ENCODE assay signal across 8 cellular contexts in the genomic region with DNA sequence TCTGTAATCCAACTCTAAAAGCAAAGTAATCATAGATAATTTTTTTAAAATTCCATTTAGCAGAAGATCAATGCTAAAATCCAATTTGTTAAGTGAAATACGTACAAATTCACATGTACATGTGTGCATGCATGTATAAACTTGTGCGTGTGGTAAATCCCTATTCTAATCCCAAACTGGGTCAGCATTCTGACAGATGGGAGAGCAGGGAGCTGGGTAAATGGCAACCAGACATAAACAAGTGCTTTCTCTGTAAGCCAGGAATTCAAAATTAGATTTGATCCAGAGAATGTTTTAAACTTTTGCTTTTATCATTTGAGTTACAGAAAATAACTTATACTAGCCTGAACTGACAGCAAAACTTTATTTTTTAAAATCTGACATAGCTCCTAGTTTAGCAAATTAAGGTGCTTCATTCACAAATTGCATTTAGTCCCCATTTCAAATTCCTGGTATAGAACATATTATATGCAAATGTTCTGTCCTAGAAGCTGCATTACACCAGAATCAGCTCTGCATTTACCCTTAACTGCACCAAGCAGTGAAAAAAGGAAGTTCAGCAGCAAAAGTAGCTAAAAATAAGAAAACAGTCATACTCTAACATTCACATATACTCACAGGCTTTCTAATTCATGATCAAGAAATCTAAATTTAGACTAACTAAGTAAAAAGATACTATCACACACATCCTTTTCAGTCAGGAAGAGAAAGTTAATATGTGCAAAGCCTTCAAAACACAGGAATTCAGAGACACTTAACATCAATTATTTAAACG. TPM values are rescaled to one million over a fixed set of nuclear protein-coding genes. Genes with fewer than 3 reads are reported as not detected.
DNase-seq lines count a peak whose midpoint lies in the region; ATAC-seq lines count a peak whose summit lies in the region.

No MANE protein-coding gene starts in this region.

- no peaks in the 10 kb centered on the region for H3K9me3 Mint-ChIP-seq in immature natural killer cell

- ATAC-seq in GM19023 (IDR thresholded peaks at IDR 0.05; ENCODE audit: unreplicated experiment) = peak; percentile 97
- ATAC-seq in HG02763 (IDR thresholded peaks at IDR 0.05; ENCODE audit: unreplicated experiment) = peak; percentile 81

- no peaks in the 10 kb centered on the region for H3K27me3 ChIP-seq in H7 (ENCODE audit: control insufficient read depth, insufficient read depth, low read length)

- H3K36me3 Mint-ChIP-seq in immature natural killer cell = peaks cover 0 to 3% (median 0%) of the 10 kb centered on the region in 3 donors

- peak overlapping the region in 3 of 5 donors; percentile 9 to 45 (median 22) for H3K4me3 Mint-ChIP-seq in immature natural killer cell

- peaks cover 37 to 74% of the 10 kb centered on the region in 2 donors for H3K4me1 Mint-ChIP-seq in immature natural killer cell

- H3K27me3 Mint-ChIP-seq in immature natural killer cell (ENCODE audit: low read depth in 3 of 3) = peaks cover 0 to 2% (median 0%) of the 10 kb centered on the region in 3 donors

- H3K4me3 ChIP-seq in H7 (ENCODE audit: insufficient read depth, low read depth, low read length) = no peak overlapping the region

- peak overlapping the region in 3 of 6 donors; percentile 24 to 45 (median 31) for H3K27ac Mint-ChIP-seq in immature natural killer cell

- peak; percentile 72 for DNase-seq in NCI-H82 treated with DMSO at 0.1 percent for 48 hours (lab: John Stamatoyannopoulos, UW; ENCODE audit: unreplicated experiment)
- DNase-seq in immature natural killer cell = no peak
- no peak for DNase-seq in H7
- DNase-seq in SW480 (ENCODE audit: low spot score) = no peak
- DNase-seq in NCI-H226 = no peak
- DNase-seq in NCI-H187 (lab: John Stamatoyannopoulos, UW) = no peak

- no peaks in the 10 kb centered on the region for H3K36me3 ChIP-seq in H7 (replicated peaks; ENCODE audit: control insufficient read depth, insufficient read depth, low read length)

RNA-seq across cellular contexts. Expression of gene UBL3, which starts 32.6 kb away (rescaled TPM):
- 10 to 100 TPM; 22.9 to 32.5 (median 27.6) TPM for polyA plus RNA-seq in immature natural killer cell
- total RNA-seq in H7 (2014; rRNA removed; shearing (Covaris generic)) = 17.5 and 20.4 TPM in 2 replicates
